In the genomic region with DNA sequence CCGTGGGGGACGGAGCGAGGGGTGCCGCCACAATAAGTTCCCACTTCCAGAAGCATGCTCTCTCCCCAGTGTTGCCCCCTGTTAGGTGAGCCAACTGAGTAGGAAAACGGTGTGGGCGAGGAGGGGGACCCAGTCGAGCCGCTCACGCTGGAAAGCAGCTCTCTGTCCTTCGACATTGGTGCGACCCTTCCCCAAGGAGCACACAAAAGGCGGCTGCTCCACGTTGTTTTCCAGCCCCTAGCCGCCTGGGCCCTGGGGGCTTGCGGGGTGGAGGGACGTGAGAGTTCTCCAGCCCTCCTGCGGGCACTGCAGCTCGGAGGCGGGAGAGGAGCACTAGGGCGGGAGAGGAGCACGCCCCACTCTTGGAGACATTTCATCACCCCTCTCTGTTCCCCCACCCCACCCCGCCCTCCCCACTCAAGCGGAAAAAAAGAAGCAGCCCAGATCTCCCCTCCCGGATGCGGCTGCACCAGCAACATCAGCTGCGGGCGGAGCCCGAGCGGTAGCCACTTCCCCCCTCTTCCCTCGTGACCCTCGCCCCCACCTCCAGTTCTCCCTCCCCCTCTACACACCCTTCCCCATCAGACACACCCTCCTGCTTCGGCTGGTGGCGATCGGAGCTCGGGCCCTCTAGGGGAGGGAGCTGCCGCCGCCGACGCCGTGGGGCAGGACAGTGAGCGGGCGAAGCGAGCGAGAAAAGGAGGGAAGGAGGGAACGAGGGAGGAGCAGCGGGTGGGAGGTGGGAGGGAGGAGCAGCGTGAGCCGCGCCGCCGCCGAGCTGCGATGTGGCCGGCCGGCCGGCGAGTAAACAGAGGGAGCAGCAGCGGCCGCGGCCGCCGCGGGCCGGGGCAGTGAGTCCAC, we compare ENCODE assay signal across 8 cellular contexts.
A peak's percentile ranks its signal among the peaks of the same experiment; 100 is the strongest.
DNase-seq lines count a peak whose midpoint lies in the region; ATAC-seq lines count a peak whose summit lies in the region.

A gene (plus strand): TSS at position 755 of the 861 bp plus-strand sequence. CDS start 157 bp downstream, outside the sequence.

- H3K27me3 Mint-ChIP-seq in memory B cell: no peaks in the 10 kb centered on the region

- ATAC-seq in GM19043 (IDR thresholded peaks at IDR 0.05; ENCODE audit: low read depth, unreplicated experiment) (peak; percentile 50), HG03354 (IDR thresholded peaks at IDR 0.05; ENCODE audit: poor library complexity, severe bottlenecking, unreplicated experiment) (peak; percentile 70), memory B cell (ENCODE audit: low read depth) (peak; percentile 71)

- peak within 1 kb of the TSS; percentile 97 for H3K27ac Mint-ChIP-seq in memory B cell

- H3K36me3 Mint-ChIP-seq in memory B cell: peaks cover 4% of the 10 kb centered on the region

- DNase-seq in Ammon's horn (ENCODE audit: low spot score): peak; percentile 82
- DNase-seq in NK-92 (lab: John Stamatoyannopoulos, UW; ENCODE audit: unreplicated experiment): peak; percentile 1
- DNase-seq in activated CD8-positive, alpha-beta memory T cell treated with anti-CD3 and anti-CD28 coated beads for 1 hour (ENCODE audit: extremely low read depth in 1 of 2, low read depth in 1 of 2): peak; percentile 60 to 65
- peak; percentile 57 for DNase-seq in effector CD8-positive, alpha-beta T cell (lab: John Stamatoyannopoulos, UW)
- peak; percentile 54 to 69 for DNase-seq in memory B cell (ENCODE audit: low spot score in 2 of 2)
- peak; percentile 53 to 72 (median 67) for DNase-seq in stimulated activated CD4-positive, alpha-beta T cell treated with anti-CD3 and anti-CD28 coated beads, TNF-alpha, amount 100 ng/mL, for 48 hours (ENCODE audit: low read depth in 3 of 3)

- H3K4me3 Mint-ChIP-seq in memory B cell: peak within 1 kb of the TSS; percentile 97

- H3K9me3 Mint-ChIP-seq in memory B cell: no peaks in the 10 kb centered on the region

- peaks cover 13% of the 10 kb centered on the region for H3K4me1 Mint-ChIP-seq in memory B cell

Comparison
In these comparisons a context has a peak if more than half of its experiments do, and no peak if none do; other contexts are left out.
1. Peak in every context shown above with its lines: DNase-seq and ATAC-seq.
2. DNase-seq: peak in every context shown above with its lines; median percentile 82 in Ammon's horn; 67 in stimulated activated CD4-positive, alpha-beta T cell treated with anti-CD3 and anti-CD28 coated beads, TNF-alpha, amount 100 ng/mL, for 48 hours; 62 in activated CD8-positive, alpha-beta memory T cell treated with anti-CD3 and anti-CD28 coated beads for 1 hour; 62 in memory B cell; 57 in effector CD8-positive, alpha-beta T cell; 1 in NK-92.